In the genomic region with DNA sequence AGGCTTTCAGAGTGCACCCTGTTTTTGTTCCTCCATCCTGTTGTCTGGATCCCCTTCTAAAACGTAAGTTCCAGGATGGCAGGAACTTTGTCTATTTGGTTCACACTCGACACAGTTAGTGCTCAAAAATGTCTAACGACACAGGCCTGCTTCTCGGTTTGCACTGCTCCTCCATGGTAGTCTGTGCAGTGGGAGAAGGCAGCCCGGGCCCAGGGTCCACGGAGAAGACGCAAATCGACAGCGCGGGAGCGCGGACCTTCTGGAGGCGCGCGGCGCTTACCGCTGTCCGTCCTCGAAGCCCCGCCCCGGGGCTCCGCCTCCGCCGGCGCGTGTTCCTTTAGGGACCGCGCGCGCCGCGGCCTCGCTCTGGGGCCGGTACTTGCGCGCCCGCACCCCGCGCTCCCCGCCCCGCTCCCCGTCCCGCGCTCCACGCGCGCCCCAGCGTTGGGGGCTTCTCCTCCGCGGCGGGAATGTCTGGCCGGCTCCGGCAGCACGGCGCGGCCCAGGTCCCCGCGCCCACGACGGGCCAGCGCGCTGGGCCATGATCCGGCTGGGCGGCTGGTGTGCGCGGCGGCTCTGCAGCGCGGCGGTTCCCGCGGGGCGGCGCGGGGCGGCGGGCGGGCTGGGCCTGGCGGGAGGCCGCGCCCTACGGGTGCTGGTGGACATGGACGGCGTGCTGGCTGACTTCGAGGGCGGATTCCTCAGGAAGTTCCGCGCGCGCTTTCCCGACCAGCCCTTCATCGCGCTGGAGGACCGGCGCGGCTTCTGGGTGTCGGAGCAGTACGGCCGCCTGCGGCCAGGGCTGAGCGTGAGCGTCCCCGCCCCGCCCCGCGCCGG, we compare ENCODE assay signal across 8 cellular contexts. TPM values are rescaled to one million over a fixed set of nuclear protein-coding genes. Genes with fewer than 3 reads are reported as not detected.
DNase-seq lines count a peak whose midpoint lies in the region; ATAC-seq, FAIRE-seq and TF ChIP-seq lines count a peak whose summit lies in the region.

A gene (plus strand): TSS at position 364 of the 837 bp plus-strand sequence. CDS start 178 bp downstream, at position 542.

- no peaks in the 10 kb centered on the region for H3K36me3 ChIP-seq in astrocyte (ENCODE audit: insufficient read depth, low read length)

- FAIRE-seq in H54 (lab: Jason Lieb, UNC) (no peak), astrocyte (lab: Jason Lieb, UNC) (no peak)

- H3K9me3 Mint-ChIP-seq in T-helper 2 cell treated with Interferon-gamma antibody and Interleukin-4, amounts not matched to agents 5 μg/mL and 100 μg/mL, for 36 hours, result no peaks in the 10 kb centered on the region
- no peaks in the 10 kb centered on the region for H3K9me3 Mint-ChIP-seq in astrocyte (ENCODE audit: unreplicated experiment)

- peaks cover 31% of the 10 kb centered on the region for H3K4me1 Mint-ChIP-seq in T-helper 2 cell treated with Interferon-gamma antibody and Interleukin-4, amounts not matched to agents 5 μg/mL and 100 μg/mL, for 36 hours (ENCODE audit: low read depth)
- peaks cover 3% of the 10 kb centered on the region for H3K4me1 Mint-ChIP-seq in astrocyte (ENCODE audit: low read depth, unreplicated experiment)

- no peaks in the 10 kb centered on the region for H3K27me3 ChIP-seq in astrocyte (ENCODE audit: insufficient read depth, low read length)

- TF ChIP-seq CTCF in astrocyte (IDR thresholded peaks at IDR 0.05; ENCODE audit: insufficient read depth, low read depth, low read length) (no peak), retinal pigment epithelial cell (conservative IDR thresholded peaks at IDR 0.05; ENCODE audit: low read depth, low read length) (no peak)

- DNase-seq in EH (ENCODE audit: low read depth) (peak; percentile 68), H54 (ENCODE audit: insufficient read length, low spot score) (peak; percentile 97), NCI-H1105 (lab: John Stamatoyannopoulos, UW) (peak; percentile 85), astrocyte (ENCODE audit: low read depth) (peak; percentile 46), hypothalamus (lab: John Stamatoyannopoulos, UW) (peak in 44 of 51 donors; percentile 17 to 82 (median 67)), retinal pigment epithelial cell (ENCODE audit: low read depth) (peak; percentile 9)
- peak; percentile 81 for DNase-seq in T-helper 2 cell treated with Interferon-gamma antibody and Interleukin-4, amounts not matched to agents 5 μg/mL and 100 μg/mL, for 36 hours (ENCODE audit: low spot score)

- H3K9me3 ChIP-seq in astrocyte (ENCODE audit: insufficient read depth, low read depth, low read length), result no peaks in the 10 kb centered on the region

- peaks cover 4% of the 10 kb centered on the region for H3K4me1 ChIP-seq in astrocyte (ENCODE audit: insufficient read depth, low read length)

- H3K9ac ChIP-seq in astrocyte (ENCODE audit: low read length), result peak within 1 kb of the TSS; percentile 60

- H3K4me3 ChIP-seq in astrocyte (ENCODE audit: insufficient read depth, low read depth, low read length), result peak within 1 kb of the TSS; percentile 49
- peak within 1 kb of the TSS; percentile 47 for H3K4me3 ChIP-seq in retinal pigment epithelial cell (ENCODE audit: low read length)

- TF ChIP-seq POLR2A in H54 (IDR thresholded peaks at IDR 0.05; ENCODE audit: low read depth, low read length), result peak; percentile 45; the same call in 1 of the 2 replicates

- H3K79me2 ChIP-seq in astrocyte (ENCODE audit: insufficient read depth, low read length), result no peaks in the 10 kb centered on the region

- H3K27ac Mint-ChIP-seq in T-helper 2 cell treated with Interferon-gamma antibody and Interleukin-4, amounts not matched to agents 5 μg/mL and 100 μg/mL, for 36 hours, result peak within 1 kb of the TSS; percentile 95
- H3K27ac Mint-ChIP-seq in astrocyte (ENCODE audit: unreplicated experiment), result no peak within 1 kb of the TSS

- no peak for ATAC-seq in HG03565 (IDR thresholded peaks at IDR 0.05; ENCODE audit: unreplicated experiment)

- H3K4me2 ChIP-seq in astrocyte (ENCODE audit: low read length), result peak within 1 kb of the TSS; percentile 86

- no peaks in the 10 kb centered on the region for H3K27me3 Mint-ChIP-seq in T-helper 2 cell treated with Interferon-gamma antibody and Interleukin-4, amounts not matched to agents 5 μg/mL and 100 μg/mL, for 36 hours (ENCODE audit: low read depth)
- no peaks in the 10 kb centered on the region for H3K27me3 Mint-ChIP-seq in astrocyte (ENCODE audit: low read depth, unreplicated experiment)

- H3K4me3 Mint-ChIP-seq in T-helper 2 cell treated with Interferon-gamma antibody and Interleukin-4, amounts not matched to agents 5 μg/mL and 100 μg/mL, for 36 hours, result peak within 1 kb of the TSS; percentile 88
- H3K4me3 Mint-ChIP-seq in astrocyte (ENCODE audit: unreplicated experiment), result peak within 1 kb of the TSS; percentile 86

- H3K36me3 Mint-ChIP-seq in T-helper 2 cell treated with Interferon-gamma antibody and Interleukin-4, amounts not matched to agents 5 μg/mL and 100 μg/mL, for 36 hours (ENCODE audit: low read depth), result no peaks in the 10 kb centered on the region
- H3K36me3 Mint-ChIP-seq in astrocyte (ENCODE audit: low read depth, unreplicated experiment), result peaks cover 2% of the 10 kb centered on the region

- H3K27ac ChIP-seq in astrocyte (ENCODE audit: low read depth, low read length), result no peak within 1 kb of the TSS

- no peaks in the 10 kb centered on the region for H4K20me1 ChIP-seq in astrocyte (ENCODE audit: insufficient read depth, low read length)

- H2AFZ ChIP-seq in astrocyte (ENCODE audit: low read depth, low read length), result peak within 1 kb of the TSS; percentile 73

RNA-seq across cellular contexts. Expression of the gene that starts here (rescaled TPM):
- 1.5 and 1.6 TPM in 2 replicates for total RNA-seq in astrocyte

Comparison
In these comparisons a context has a peak if more than half of its experiments do, and no peak if none do; other contexts are left out.
1. DNase-seq: peak in every context shown above with its lines; median percentile 97 in H54; 85 in NCI-H1105; 81 in T-helper 2 cell treated with Interferon-gamma antibody and Interleukin-4, amounts not matched to agents 5 μg/mL and 100 μg/mL, for 36 hours; 68 in EH; 67 in hypothalamus; 46 in astrocyte; 9 in retinal pigment epithelial cell.